In the genomic region with DNA sequence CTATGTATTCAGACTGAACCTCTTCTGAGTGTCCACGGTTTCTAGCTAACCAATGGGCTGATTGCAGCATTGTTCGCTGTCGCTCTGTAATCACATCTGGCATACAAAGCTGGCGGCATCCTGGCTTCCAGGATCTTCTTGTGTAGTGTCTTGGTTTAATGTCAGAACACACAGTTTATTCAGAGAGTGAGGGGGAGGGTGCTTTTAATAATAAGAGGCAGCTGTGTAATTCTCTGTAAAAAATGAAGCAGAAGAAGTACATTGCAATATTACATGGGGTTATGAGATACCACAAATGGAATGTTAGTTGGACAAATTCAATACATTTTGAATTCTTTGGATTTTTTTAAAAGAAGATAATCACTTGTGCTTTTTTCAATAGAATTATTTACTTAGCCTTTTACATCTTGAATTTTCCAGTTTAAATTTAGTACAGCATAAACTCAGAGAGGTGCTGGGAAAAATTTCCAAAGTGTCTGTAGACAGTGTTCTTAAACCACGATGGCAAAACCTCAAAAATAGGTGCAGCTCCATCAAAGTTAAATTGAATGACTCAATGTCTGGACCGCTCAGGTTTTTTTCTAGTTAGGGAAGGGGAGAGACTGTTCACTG, we compare ENCODE assay signal across 10 cellular contexts.
A peak's percentile ranks its signal among the peaks of the same experiment; 100 is the strongest.
DNase-seq lines count a peak whose midpoint lies in the region; ATAC-seq lines count a peak whose summit lies in the region.
"Had no signal": no experiment of that assay in that cellular context is flagged by ENCODE, and none has a peak within 500 bp of the region (broad histone marks: within the 10 kb centered on the region; RNA-seq: fewer than 3 reads in every experiment).

No MANE protein-coding gene starts in this region.

- ATAC-seq in aorta (ENCODE audit: low FRiP score): peak; percentile 50
- ATAC-seq: activated CD8-positive, alpha-beta T cell treated with anti-CD3 and anti-CD28 coated beads, Interleukin-2, amount 10 ng/mL, durations not matched to agents 7 days and 5 days; GM23338 had no signal

- DNase-seq in NCI-H748 (lab: John Stamatoyannopoulos, UW; ENCODE audit: unreplicated experiment) (peak; percentile 5), NCI-H748 treated with DMSO at 0.1 percent for 48 hours (lab: John Stamatoyannopoulos, UW) (no peak), kidney tubule cell (ENCODE audit: low spot score) (peak; percentile 83), aorta (peak; percentile 54 to 76), LoVo (ENCODE audit: low spot score) (no peak), DMS79 treated with DMSO at 0.1 percent for 48 hours (lab: John Stamatoyannopoulos, UW) (no peak), SIG-M5 treated with dmso at 0.1 percent for 504 hours (lab: John Stamatoyannopoulos, UW; ENCODE audit: unreplicated experiment) (no peak)
- DNase-seq: activated CD8-positive, alpha-beta T cell treated with anti-CD3 and anti-CD28 coated beads, Interleukin-2, amount 10 ng/mL, durations not matched to agents 7 days and 5 days had no signal

- intact Hi-C loops in aorta (cut with DNase I): loop anchor here (5.0 to 10.0 kb wide), 3 partner anchors 108 to 362 kb away; a partner anchor contains a TSS

- no peaks in the 10 kb centered on the region for H3K27me3 ChIP-seq in aorta (ENCODE audit: control insufficient read depth in 1 of 2, insufficient read depth in 2 of 2, low read length in 1 of 2)

- H3K27ac ChIP-seq in cingulate gyrus (ENCODE audit: low read depth, low read length) (peak overlapping the region; percentile 25), aorta (ENCODE audit: low read depth in 1 of 2, low read length in 2 of 2) (peak overlapping the region; percentile 38 to 95)

- no peaks in the 10 kb centered on the region for H3K36me3 ChIP-seq in aorta (ENCODE audit: control insufficient read depth in 1 of 2, insufficient read depth in 2 of 2, low read length in 1 of 2)

- H3K9me3 ChIP-seq in aorta (ENCODE audit: control insufficient read depth, low read length): no peaks in the 10 kb centered on the region

- peaks cover 0 to 3% of the 10 kb centered on the region in 2 donors for H3K4me1 ChIP-seq in aorta (ENCODE audit: control insufficient read depth in 1 of 2, insufficient read depth in 2 of 2, low read length in 2 of 2)

- H3K4me3 ChIP-seq in aorta (ENCODE audit: low read length in 2 of 2): peak overlapping the region in 1 of 2 donors; percentile 64
- H3K4me3 ChIP-seq: GM23338 had no signal

- WGBS in aorta, 2 donors: 4 to 5% methylated on average over 6 of the region's 6 CpGs

Comparison
In these comparisons a context has a peak if more than half of its experiments do, and no peak if none do; other contexts are left out.
1. DNase-seq: peak in NCI-H748 (single experiment), kidney tubule cell (single experiment) and aorta (2 of 2); none in NCI-H748 treated with DMSO at 0.1 percent for 48 hours (single experiment), LoVo (single experiment), DMS79 treated with DMSO at 0.1 percent for 48 hours (single experiment) and SIG-M5 treated with dmso at 0.1 percent for 504 hours (single experiment).